In genomic region chr5:3010953-3011763, GRCh38 we compare ENCODE assay signal across 24 cellular contexts.
A peak's percentile ranks its signal among the peaks of the same experiment; 100 is the strongest.
DNase-seq lines count a peak whose midpoint lies in the region; ATAC-seq and TF ChIP-seq lines count a peak whose summit lies in the region.
"Had no signal": no experiment of that assay in that cellular context is flagged by ENCODE, and none has a peak within 500 bp of the region (broad histone marks: within the 10 kb centered on the region; RNA-seq: fewer than 3 reads in every experiment).

No MANE protein-coding gene starts in this region.

- H3K4me3 ChIP-seq in breast epithelium: no peak overlapping the region
- H3K4me3 ChIP-seq: BLaER1 treated with 17β-estradiol and CSF1 and Interleukin-3, amounts not matched to agents 10 nM and 100 nM; GM23338 had no signal

- intact Hi-C loops in breast epithelium (cut with DNase I; ENCODE audit: low total_unique reads): no loop called here

- H3K36me3 ChIP-seq in breast epithelium: no peaks in the 10 kb centered on the region
- H3K36me3 ChIP-seq: BLaER1 treated with 17β-estradiol and CSF1 and Interleukin-3, amounts not matched to agents 10 nM and 100 nM had no signal

- H3K27ac ChIP-seq in breast epithelium: peak overlapping the region; percentile 58 to 62
- H3K27ac ChIP-seq: BLaER1 treated with 17β-estradiol and CSF1 and Interleukin-3, amounts not matched to agents 10 nM and 100 nM had no signal

- DNase-seq in activated effector memory CD4-positive, alpha-beta T cell treated with anti-CD3 and anti-CD28 coated beads, Interleukin-2, amount 50 U/mL, for 16 hours: peak; percentile 24
- DNase-seq in activated effector memory CD4-positive, alpha-beta T cell treated with Interleukin-2 at 50 U/mL for 16 hours: no peak
- DNase-seq in breast epithelium (ENCODE audit: low spot score in 2 of 2) (no peak), left lobe of liver (ENCODE audit: low spot score) (peak; percentile 24), ureter (ENCODE audit: low spot score) (peak; percentile 15), superior temporal gyrus (ENCODE audit: extremely low spot score) (no peak), HPDE6-E6E7 (ENCODE audit: extremely low spot score) (no peak), NOMO-1 (lab: John Stamatoyannopoulos, UW; ENCODE audit: unreplicated experiment in 2 of 2) (no peak)
- DNase-seq: 8988T, DMS153, EL, GF-D8, HCEC 1CT, NCI-H1105, NCI-H1694, NCI-H446, NCI-H526, PC-3, RPMI8226, SIG-M5, SK-N-SH had no signal

- TF ChIP-seq POLR2A in breast epithelium (IDR thresholded peaks at IDR 0.05): no peak

- H3K9me3 ChIP-seq in breast epithelium: no peaks in the 10 kb centered on the region
- H3K9me3 ChIP-seq: BLaER1 treated with 17β-estradiol and CSF1 and Interleukin-3, amounts not matched to agents 10 nM and 100 nM; SK-N-SH had no signal

- no peak for TF ChIP-seq CTCF in breast epithelium (IDR thresholded peaks at IDR 0.05)

- no peak for ATAC-seq in left lobe of liver
- ATAC-seq: CD8-positive, alpha-beta T cell; GM23338; PC-3 had no signal

- H3K4me1 ChIP-seq in breast epithelium: no peaks in the 10 kb centered on the region

- H3K27me3 ChIP-seq in breast epithelium: no peaks in the 10 kb centered on the region
- H3K27me3 ChIP-seq: BLaER1 treated with 17β-estradiol and CSF1 and Interleukin-3, amounts not matched to agents 10 nM and 100 nM had no signal

Comparison
In these comparisons a context has a peak if more than half of its experiments do, and no peak if none do; other contexts are left out.
1. DNase-seq: peak in activated effector memory CD4-positive, alpha-beta T cell treated with anti-CD3 and anti-CD28 coated beads, Interleukin-2, amount 50 U/mL, for 16 hours (single experiment), left lobe of liver (single experiment) and ureter (single experiment); none in activated effector memory CD4-positive, alpha-beta T cell treated with Interleukin-2 at 50 U/mL for 16 hours (single experiment), breast epithelium (0 of 2), superior temporal gyrus (single experiment), HPDE6-E6E7 (single experiment) and NOMO-1 (0 of 2).